In genomic region chr17:71438631-71439146, GRCh38 we compare ENCODE assay signal across 8 cellular contexts.
DNase-seq lines count a peak whose midpoint lies in the region; TF ChIP-seq lines count a peak whose summit lies in the region.

No MANE protein-coding gene starts in this region.

- no peaks in the 10 kb centered on the region for H3K27me3 ChIP-seq in testis

- H3K4me3 ChIP-seq in HEK293 (ENCODE audit: low read depth, low read length): no peak overlapping the region
- H3K4me3 ChIP-seq in epithelial cell of proximal tubule (ENCODE audit: low read depth, low read length): no peak overlapping the region
- no peak overlapping the region for H3K4me3 ChIP-seq in testis

- H3K36me3 ChIP-seq in HEK293 (ENCODE audit: control insufficient read depth in 2 of 2, insufficient read depth in 1 of 2, low read length in 2 of 2): no peaks in the 10 kb centered on the region
- no peaks in the 10 kb centered on the region for H3K36me3 ChIP-seq in testis (ENCODE audit: low read depth, missing control alignments)

- H3K9me3 ChIP-seq in HEK293 (ENCODE audit: control insufficient read depth, insufficient read depth, low read depth, low read length) (no peaks in the 10 kb centered on the region), testis (no peaks in the 10 kb centered on the region)

- 65 to 75% methylated on average over 5 of the region's 5 CpGs for whole genome bisulfite sequencing in testis, 2 donors

- TF ChIP-seq CTCF in HEK293 (tag by site-specific recombination; IDR thresholded peaks at IDR 0.05): 0 out of 2 replicates have a peak, but pooled peaks have one; percentile 56
- no peak for TF ChIP-seq CTCF in epithelial cell of proximal tubule (conservative IDR thresholded peaks at IDR 0.05; ENCODE audit: low read depth, low read length)
- TF ChIP-seq CTCF in testis (IDR thresholded peaks at IDR 0.05): no peak

- intact Hi-C loops in testis (cut with DNase I; ENCODE audit: low total_unique reads): no loop called here

- POLR2A ChIA-PET in HEK293 (lab: Yijun Ruan, JAX): interaction anchor here (0.6 kb wide), 2 partner anchors 94 to 710 kb away, joined by 3 to 4 read pairs; no protein-coding TSS in a partner anchor

- in situ Hi-C loops in KBM-7 (cut with MboI; ENCODE audit: low pct_unique_long_range_greater_than_20kb, low sequenced_read_pairs): no loop called here

- H3K4me1 ChIP-seq in HEK293 (ENCODE audit: control insufficient read depth, insufficient read depth, low read length): peaks cover 19% of the 10 kb centered on the region
- H3K4me1 ChIP-seq in testis: no peaks in the 10 kb centered on the region

- DNase-seq in NCI-H345 (lab: John Stamatoyannopoulos, UW): peak; percentile 92
- DNase-seq in epithelial cell of proximal tubule (ENCODE audit: low read depth): peak; percentile 98
- peak; percentile 88 for DNase-seq in stromal cell of bone marrow (ENCODE audit: low read depth)
- DNase-seq in MV-4-11 (lab: John Stamatoyannopoulos, UW): no peak
- DNase-seq in medulla oblongata (ENCODE audit: extremely low spot score): no peak
- no peak for DNase-seq in KBM-7
- DNase-seq in testis: no peak

- no peak for TF ChIP-seq POLR2A in testis (IDR thresholded peaks at IDR 0.05)

- H3K27ac ChIP-seq in HEK293 (ENCODE audit: extremely low read depth, low read depth, low read length) (peak overlapping the region; percentile 48), testis (no peak overlapping the region)

- CTCF ChIA-PET in HEK293 (lab: Yijun Ruan, JAX): interaction anchor here (0.6 to 3.6 kb wide), 7 partner anchors 10 to 1083 kb away, joined by 3 to 14 read pairs (median 3); no protein-coding TSS in a partner anchor

TF ChIP-seq in HEK293, 187 proteins besides CTCF, POLR2A, EP300 and RAD21 (continues in another document):
- peak; percentile 64; the same call in 1 of the 2 replicates for TF ChIP-seq ZIC2 (tag by site-specific recombination; IDR thresholded peaks at IDR 0.05)
- TF ChIP-seq ZNF626 (tag by site-specific recombination; IDR thresholded peaks at IDR 0.05): no peak
- TF ChIP-seq ZBTB11 (tag by site-specific recombination; conservative IDR thresholded peaks at IDR 0.05; ENCODE audit: low read depth): no peak
- peak; percentile 75 for TF ChIP-seq KLF1 (tag by site-specific recombination; IDR thresholded peaks at IDR 0.05)
- TF ChIP-seq ZBTB8A (tag by site-specific recombination; IDR thresholded peaks at IDR 0.05): peak; percentile 59
- TF ChIP-seq GFI1B (tag by site-specific recombination; IDR thresholded peaks at IDR 0.05): peak; percentile 99
- TF ChIP-seq ZNF501 (tag by site-specific recombination; IDR thresholded peaks at IDR 0.05): no peak
- TF ChIP-seq ZNF830 (tag by site-specific recombination; IDR thresholded peaks at IDR 0.05; ENCODE audit: low read depth): no peak
- TF ChIP-seq ZNF169 (tag by site-specific recombination; IDR thresholded peaks at IDR 0.05): no peak
- TF ChIP-seq ZNF561 (tag by site-specific recombination; IDR thresholded peaks at IDR 0.05; ENCODE audit: borderline replicate concordance): peak; percentile 90
- peak; percentile 95 for TF ChIP-seq BCL11A (tag by site-specific recombination; IDR thresholded peaks at IDR 0.05; ENCODE audit: low read depth)
- TF ChIP-seq ZNF654 (tag by site-specific recombination; IDR thresholded peaks at IDR 0.05; ENCODE audit: low read depth): peak; percentile 42; the same call in 1 of the 2 replicates
- TF ChIP-seq ZNF184 (tag by site-specific recombination; IDR thresholded peaks at IDR 0.05): peak; percentile 94
- peak; percentile 92 for TF ChIP-seq ZBTB21 (tag by site-specific recombination; IDR thresholded peaks at IDR 0.05)
- no peak for TF ChIP-seq ZNF473 (tag by site-specific recombination; IDR thresholded peaks at IDR 0.05)
- TF ChIP-seq, protein P1, sequence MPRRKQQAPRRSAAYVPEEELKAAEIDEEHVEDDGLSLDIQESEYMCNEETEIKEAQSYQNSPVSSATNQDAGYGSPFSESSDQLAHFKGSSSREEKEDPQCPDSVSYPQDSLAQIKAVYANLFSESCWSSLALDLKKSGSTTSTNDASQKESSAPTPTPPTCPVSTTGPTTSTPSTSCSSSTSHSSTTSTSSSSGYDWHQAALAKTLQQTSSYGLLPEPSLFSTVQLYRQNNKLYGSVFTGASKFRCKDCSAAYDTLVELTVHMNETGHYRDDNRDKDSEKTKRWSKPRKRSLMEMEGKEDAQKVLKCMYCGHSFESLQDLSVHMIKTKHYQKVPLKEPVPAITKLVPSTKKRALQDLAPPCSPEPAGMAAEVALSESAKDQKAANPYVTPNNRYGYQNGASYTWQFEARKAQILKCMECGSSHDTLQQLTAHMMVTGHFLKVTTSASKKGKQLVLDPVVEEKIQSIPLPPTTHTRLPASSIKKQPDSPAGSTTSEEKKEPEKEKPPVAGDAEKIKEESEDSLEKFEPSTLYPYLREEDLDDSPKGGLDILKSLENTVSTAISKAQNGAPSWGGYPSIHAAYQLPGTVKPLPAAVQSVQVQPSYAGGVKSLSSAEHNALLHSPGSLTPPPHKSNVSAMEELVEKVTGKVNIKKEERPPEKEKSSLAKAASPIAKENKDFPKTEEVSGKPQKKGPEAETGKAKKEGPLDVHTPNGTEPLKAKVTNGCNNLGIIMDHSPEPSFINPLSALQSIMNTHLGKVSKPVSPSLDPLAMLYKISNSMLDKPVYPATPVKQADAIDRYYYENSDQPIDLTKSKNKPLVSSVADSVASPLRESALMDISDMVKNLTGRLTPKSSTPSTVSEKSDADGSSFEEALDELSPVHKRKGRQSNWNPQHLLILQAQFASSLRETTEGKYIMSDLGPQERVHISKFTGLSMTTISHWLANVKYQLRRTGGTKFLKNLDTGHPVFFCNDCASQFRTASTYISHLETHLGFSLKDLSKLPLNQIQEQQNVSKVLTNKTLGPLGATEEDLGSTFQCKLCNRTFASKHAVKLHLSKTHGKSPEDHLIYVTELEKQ (tag by site-specific recombination; IDR thresholded peaks at IDR 0.05; ENCODE audit: borderline replicate concordance): peak; percentile 99
- peak; percentile 84 for TF ChIP-seq GLIS1 (tag by site-specific recombination; IDR thresholded peaks at IDR 0.05)
- TF ChIP-seq ZFP69B (tag by site-specific recombination; IDR thresholded peaks at IDR 0.05): peak; percentile 95
- peak; percentile 54 for TF ChIP-seq GLIS2 (tag by site-specific recombination; IDR thresholded peaks at IDR 0.05)
- peak; percentile 83; the same call in 1 of the 2 replicates for TF ChIP-seq ZNF10 (tag by site-specific recombination; IDR thresholded peaks at IDR 0.05)
- peak; percentile 45; the same call in 1 of the 2 replicates for TF ChIP-seq KLF9 (tag by site-specific recombination; IDR thresholded peaks at IDR 0.05; ENCODE audit: low read depth)
- TF ChIP-seq ZNF707 (tag by site-specific recombination; IDR thresholded peaks at IDR 0.05): no peak
- peak; percentile 51; the same call in 1 of the 2 replicates for TF ChIP-seq ZNF785 (tag by site-specific recombination; IDR thresholded peaks at IDR 0.05)
- TF ChIP-seq ZBTB48 (tag by site-specific recombination; IDR thresholded peaks at IDR 0.05): no peak
- peak; percentile 45 for TF ChIP-seq SETDB1 (IDR thresholded peaks at IDR 0.05; ENCODE audit: insufficient read length, low read length)
- peak; percentile 77; the same call in 1 of the 2 replicates for TF ChIP-seq HOXD13 (CRISPR knock-in tag; IDR thresholded peaks at IDR 0.05; ENCODE audit: borderline replicate concordance)
- peak; percentile 86; the same call in 1 of the 2 replicates for TF ChIP-seq ZNF19 (tag by site-specific recombination; IDR thresholded peaks at IDR 0.05; ENCODE audit: low read depth)
- TF ChIP-seq, protein P2, sequence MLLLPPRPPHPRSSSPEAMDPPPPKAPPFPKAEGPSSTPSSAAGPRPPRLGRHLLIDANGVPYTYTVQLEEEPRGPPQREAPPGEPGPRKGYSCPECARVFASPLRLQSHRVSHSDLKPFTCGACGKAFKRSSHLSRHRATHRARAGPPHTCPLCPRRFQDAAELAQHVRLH (tag by site-specific recombination; IDR thresholded peaks at IDR 0.05): peak; percentile 81
- peak; percentile 87 for TF ChIP-seq ZNF558 (tag by site-specific recombination; IDR thresholded peaks at IDR 0.05)
- no peak for TF ChIP-seq EGR2 (tag by site-specific recombination; IDR thresholded peaks at IDR 0.05; ENCODE audit: low read depth)

Comparison
In these comparisons a context has a peak if more than half of its experiments do, and no peak if none do; other contexts are left out.
1. DNase-seq: peak in NCI-H345 (single experiment), epithelial cell of proximal tubule (single experiment) and stromal cell of bone marrow (single experiment); none in MV-4-11 (single experiment), medulla oblongata (single experiment), KBM-7 (single experiment) and testis (single experiment).